ENCODE assay signal across 20 cellular contexts in the genomic region with DNA sequence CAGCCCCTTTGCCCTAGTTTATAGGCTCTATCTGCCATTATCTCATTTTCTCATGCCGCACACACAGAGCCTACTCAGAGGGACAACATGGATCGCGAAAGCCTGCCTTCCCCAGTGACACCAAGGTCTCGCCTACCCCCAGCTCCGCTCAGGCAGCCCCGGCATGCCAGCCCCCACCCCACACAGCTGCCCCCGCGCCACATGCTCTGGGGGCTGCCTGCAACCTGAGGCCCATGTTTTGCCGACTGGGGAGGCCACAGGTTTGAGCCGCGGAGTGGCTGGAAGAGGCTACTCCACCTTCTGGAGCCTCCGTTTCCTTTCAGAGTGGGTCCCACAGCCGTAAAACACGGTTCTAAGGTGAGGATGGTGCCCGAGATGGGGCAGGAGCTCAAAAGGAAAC.
"Had no signal": no experiment of that assay in that cellular context is flagged by ENCODE, and none has a peak within 500 bp of the region (broad histone marks: within the 10 kb centered on the region; RNA-seq: fewer than 3 reads in every experiment).

No MANE protein-coding gene starts in this region.

- H3K4me1 Mint-ChIP-seq: activated CD4-positive, alpha-beta T cell treated with anti-CD3 and anti-CD28 coated beads, Interleukin-2, amount 10 ng/mL, durations not matched to agents 24 days and 14 days had no signal

- H3K4me3 Mint-ChIP-seq: activated CD4-positive, alpha-beta T cell treated with anti-CD3 and anti-CD28 coated beads, Interleukin-2, amount 10 ng/mL, durations not matched to agents 24 days and 14 days; activated CD8-positive, alpha-beta T cell treated with anti-CD3 and anti-CD28 coated beads, Interleukin-2, amount 10 ng/mL, durations not matched to agents 7 days and 5 days; activated naive CD8-positive, alpha-beta T cell; endodermal cell; type B pancreatic cell had no signal

- H3K9me3 ChIP-seq: gastroesophageal sphincter, left ventricle myocardium inferior had no signal

- H3K27me3 ChIP-seq: brain microvascular endothelial cell, gastroesophageal sphincter had no signal

- H3K27me3 Mint-ChIP-seq: activated CD4-positive, alpha-beta T cell treated with anti-CD3 and anti-CD28 coated beads, Interleukin-2, amount 10 ng/mL, durations not matched to agents 24 days and 14 days; activated naive CD8-positive, alpha-beta T cell; type B pancreatic cell had no signal

- H3K27ac ChIP-seq: brain microvascular endothelial cell, gastroesophageal sphincter, left ventricle myocardium inferior, parathyroid adenoma had no signal

- H3K36me3 Mint-ChIP-seq: activated naive CD8-positive, alpha-beta T cell had no signal

- H3K27ac Mint-ChIP-seq: activated CD4-positive, alpha-beta T cell treated with anti-CD3 and anti-CD28 coated beads, Interleukin-2, amount 10 ng/mL, durations not matched to agents 24 days and 14 days; activated CD8-positive, alpha-beta T cell treated with anti-CD3 and anti-CD28 coated beads, Interleukin-2, amount 10 ng/mL, durations not matched to agents 7 days and 5 days; activated naive CD8-positive, alpha-beta T cell; endodermal cell had no signal

- DNase-seq: activated CD4-positive, alpha-beta T cell treated with anti-CD3 and anti-CD28 coated beads, Interleukin-2, amount 10 ng/mL, durations not matched to agents 24 days and 14 days; activated CD4-positive, CD25-positive, alpha-beta regulatory T cell; activated CD8-positive, alpha-beta memory T cell treated with anti-CD3 and anti-CD28 coated beads, Interleukin-2, amount 50 U/mL, for 4 hours; activated CD8-positive, alpha-beta T cell treated with anti-CD3 and anti-CD28 coated beads, Interleukin-2, amount 10 ng/mL, durations not matched to agents 7 days and 5 days; activated gamma-delta T cell treated with Interleukin-2 at 50 U/mL for 16 hours; amygdala; brain microvascular endothelial cell; cerebellar nuclear complex; dermis blood vessel endothelial cell; endodermal cell; erythroblast; left ventricle myocardium inferior; mesendoderm; retina; stimulated activated CD4-positive, alpha-beta T cell treated with anti-CD3 and anti-CD28 coated beads, Interleukin-4, amount 100 ng/mL, for 24 hours; stimulated activated naive CD4-positive, alpha-beta T cell had no signal

- H3K36me3 ChIP-seq: left ventricle myocardium inferior had no signal

- H3K9me3 Mint-ChIP-seq: activated CD4-positive, alpha-beta T cell treated with anti-CD3 and anti-CD28 coated beads, Interleukin-2, amount 10 ng/mL, durations not matched to agents 24 days and 14 days; endodermal cell; type B pancreatic cell had no signal

- H3K4me3 ChIP-seq: gastroesophageal sphincter, left ventricle myocardium inferior had no signal

- H3K4me1 ChIP-seq: parathyroid adenoma had no signal
